ENCODE assay signal across 1 cellular context in the genomic region with DNA sequence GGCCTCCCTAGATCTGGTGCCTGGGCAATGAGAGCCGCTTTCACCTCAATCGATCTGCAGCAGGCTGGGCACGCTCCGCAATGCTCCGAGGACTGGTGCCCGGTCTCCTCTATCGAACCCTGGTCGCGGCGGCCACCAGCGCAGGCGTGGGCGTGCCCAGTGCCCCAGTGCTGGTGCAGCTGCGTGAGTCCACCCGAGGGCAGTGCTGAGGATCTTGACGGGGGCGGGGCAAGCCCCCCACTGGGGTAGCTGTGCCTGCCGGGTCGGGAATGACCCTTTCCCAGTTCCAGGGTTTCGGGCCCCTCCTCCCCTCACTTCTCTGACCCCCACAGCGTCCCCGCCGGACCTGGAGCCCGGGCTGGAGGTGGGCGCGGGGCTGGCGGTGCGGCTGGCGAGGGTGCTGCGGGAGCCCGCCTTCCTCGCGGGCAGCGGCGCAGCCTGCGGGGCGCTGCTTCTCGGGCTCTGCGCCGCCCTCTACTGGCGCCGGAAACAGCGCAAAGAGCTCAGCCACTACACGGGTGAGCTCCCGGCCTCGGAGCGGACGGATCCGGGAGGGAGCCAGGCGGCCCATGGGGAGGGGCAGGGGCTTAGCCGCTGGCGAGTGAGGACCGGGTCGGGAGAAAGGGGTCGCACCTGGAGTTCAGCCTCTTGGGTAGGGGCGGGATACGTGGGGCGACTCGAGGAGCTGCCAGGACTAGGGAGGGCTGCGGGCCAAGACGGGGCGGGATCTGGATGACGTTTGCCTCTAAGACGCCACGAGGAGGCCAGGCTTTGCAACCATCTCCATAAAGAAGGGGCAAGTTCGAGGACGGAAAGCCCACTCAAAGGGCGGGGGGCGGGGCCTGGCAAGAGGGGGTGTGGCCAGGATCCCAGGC.
A peak's percentile ranks its signal among the peaks of the same experiment; 100 is the strongest.
TF ChIP-seq lines count a peak whose summit lies in the region.

No MANE protein-coding gene starts in this region.

TF ChIP-seq in K562, 482 proteins besides CTCF, POLR2A, EP300 and RAD21 (continued from another document and continues in another):
- TF ChIP-seq, protein P1, sequence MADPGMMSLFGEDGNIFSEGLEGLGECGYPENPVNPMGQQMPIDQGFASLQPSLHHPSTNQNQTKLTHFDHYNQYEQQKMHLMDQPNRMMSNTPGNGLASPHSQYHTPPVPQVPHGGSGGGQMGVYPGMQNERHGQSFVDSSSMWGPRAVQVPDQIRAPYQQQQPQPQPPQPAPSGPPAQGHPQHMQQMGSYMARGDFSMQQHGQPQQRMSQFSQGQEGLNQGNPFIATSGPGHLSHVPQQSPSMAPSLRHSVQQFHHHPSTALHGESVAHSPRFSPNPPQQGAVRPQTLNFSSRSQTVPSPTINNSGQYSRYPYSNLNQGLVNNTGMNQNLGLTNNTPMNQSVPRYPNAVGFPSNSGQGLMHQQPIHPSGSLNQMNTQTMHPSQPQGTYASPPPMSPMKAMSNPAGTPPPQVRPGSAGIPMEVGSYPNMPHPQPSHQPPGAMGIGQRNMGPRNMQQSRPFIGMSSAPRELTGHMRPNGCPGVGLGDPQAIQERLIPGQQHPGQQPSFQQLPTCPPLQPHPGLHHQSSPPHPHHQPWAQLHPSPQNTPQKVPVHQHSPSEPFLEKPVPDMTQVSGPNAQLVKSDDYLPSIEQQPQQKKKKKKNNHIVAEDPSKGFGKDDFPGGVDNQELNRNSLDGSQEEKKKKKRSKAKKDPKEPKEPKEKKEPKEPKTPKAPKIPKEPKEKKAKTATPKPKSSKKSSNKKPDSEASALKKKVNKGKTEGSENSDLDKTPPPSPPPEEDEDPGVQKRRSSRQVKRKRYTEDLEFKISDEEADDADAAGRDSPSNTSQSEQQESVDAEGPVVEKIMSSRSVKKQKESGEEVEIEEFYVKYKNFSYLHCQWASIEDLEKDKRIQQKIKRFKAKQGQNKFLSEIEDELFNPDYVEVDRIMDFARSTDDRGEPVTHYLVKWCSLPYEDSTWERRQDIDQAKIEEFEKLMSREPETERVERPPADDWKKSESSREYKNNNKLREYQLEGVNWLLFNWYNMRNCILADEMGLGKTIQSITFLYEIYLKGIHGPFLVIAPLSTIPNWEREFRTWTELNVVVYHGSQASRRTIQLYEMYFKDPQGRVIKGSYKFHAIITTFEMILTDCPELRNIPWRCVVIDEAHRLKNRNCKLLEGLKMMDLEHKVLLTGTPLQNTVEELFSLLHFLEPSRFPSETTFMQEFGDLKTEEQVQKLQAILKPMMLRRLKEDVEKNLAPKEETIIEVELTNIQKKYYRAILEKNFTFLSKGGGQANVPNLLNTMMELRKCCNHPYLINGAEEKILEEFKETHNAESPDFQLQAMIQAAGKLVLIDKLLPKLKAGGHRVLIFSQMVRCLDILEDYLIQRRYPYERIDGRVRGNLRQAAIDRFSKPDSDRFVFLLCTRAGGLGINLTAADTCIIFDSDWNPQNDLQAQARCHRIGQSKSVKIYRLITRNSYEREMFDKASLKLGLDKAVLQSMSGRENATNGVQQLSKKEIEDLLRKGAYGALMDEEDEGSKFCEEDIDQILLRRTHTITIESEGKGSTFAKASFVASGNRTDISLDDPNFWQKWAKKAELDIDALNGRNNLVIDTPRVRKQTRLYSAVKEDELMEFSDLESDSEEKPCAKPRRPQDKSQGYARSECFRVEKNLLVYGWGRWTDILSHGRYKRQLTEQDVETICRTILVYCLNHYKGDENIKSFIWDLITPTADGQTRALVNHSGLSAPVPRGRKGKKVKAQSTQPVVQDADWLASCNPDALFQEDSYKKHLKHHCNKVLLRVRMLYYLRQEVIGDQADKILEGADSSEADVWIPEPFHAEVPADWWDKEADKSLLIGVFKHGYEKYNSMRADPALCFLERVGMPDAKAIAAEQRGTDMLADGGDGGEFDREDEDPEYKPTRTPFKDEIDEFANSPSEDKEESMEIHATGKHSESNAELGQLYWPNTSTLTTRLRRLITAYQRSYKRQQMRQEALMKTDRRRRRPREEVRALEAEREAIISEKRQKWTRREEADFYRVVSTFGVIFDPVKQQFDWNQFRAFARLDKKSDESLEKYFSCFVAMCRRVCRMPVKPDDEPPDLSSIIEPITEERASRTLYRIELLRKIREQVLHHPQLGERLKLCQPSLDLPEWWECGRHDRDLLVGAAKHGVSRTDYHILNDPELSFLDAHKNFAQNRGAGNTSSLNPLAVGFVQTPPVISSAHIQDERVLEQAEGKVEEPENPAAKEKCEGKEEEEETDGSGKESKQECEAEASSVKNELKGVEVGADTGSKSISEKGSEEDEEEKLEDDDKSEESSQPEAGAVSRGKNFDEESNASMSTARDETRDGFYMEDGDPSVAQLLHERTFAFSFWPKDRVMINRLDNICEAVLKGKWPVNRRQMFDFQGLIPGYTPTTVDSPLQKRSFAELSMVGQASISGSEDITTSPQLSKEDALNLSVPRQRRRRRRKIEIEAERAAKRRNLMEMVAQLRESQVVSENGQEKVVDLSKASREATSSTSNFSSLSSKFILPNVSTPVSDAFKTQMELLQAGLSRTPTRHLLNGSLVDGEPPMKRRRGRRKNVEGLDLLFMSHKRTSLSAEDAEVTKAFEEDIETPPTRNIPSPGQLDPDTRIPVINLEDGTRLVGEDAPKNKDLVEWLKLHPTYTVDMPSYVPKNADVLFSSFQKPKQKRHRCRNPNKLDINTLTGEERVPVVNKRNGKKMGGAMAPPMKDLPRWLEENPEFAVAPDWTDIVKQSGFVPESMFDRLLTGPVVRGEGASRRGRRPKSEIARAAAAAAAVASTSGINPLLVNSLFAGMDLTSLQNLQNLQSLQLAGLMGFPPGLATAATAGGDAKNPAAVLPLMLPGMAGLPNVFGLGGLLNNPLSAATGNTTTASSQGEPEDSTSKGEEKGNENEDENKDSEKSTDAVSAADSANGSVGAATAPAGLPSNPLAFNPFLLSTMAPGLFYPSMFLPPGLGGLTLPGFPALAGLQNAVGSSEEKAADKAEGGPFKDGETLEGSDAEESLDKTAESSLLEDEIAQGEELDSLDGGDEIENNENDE (IDR thresholded peaks at IDR 0.05; ENCODE audit: low read depth, low read length): no peak
- TF ChIP-seq RFX5 (IDR thresholded peaks at IDR 0.05; ENCODE audit: low read depth, low read length) (no peak), ZNF134 (CRISPR knock-in tag; conservative IDR thresholded peaks at IDR 0.05) (no peak), BCOR (IDR thresholded peaks at IDR 0.05) (peak; percentile 61; the same call in 1 of the 2 replicates), GABPB2 (CRISPR knock-in tag; conservative IDR thresholded peaks at IDR 0.05) (no peak), NBN (IDR thresholded peaks at IDR 0.05; ENCODE audit: low read depth) (peak; percentile 76; the same call in 1 of the 2 replicates), SMAD2 (IDR thresholded peaks at IDR 0.05; ENCODE audit: low read depth, low read length) (no peak), RNF2 (IDR thresholded peaks at IDR 0.05) (peak; percentile 60; the same call in 1 of the 2 replicates), CREM (IDR thresholded peaks at IDR 0.05; ENCODE audit: low read depth) (0 out of 2 replicates have a peak, but pooled peaks have one; percentile 65), HCFC1 (IDR thresholded peaks at IDR 0.05; ENCODE audit: low read depth, low read length) (0 out of 2 replicates have a peak, but pooled peaks have one; percentile 7), PCBP1 (IDR thresholded peaks at IDR 0.05; ENCODE audit: low read depth, low read length, poor library complexity, severe bottlenecking) (no peak), SP2 (IDR thresholded peaks at IDR 0.05; ENCODE audit: extremely low read depth, low read depth, low read length, poor library complexity, severe bottlenecking) (no peak), TRIM28 (IDR thresholded peaks at IDR 0.05) (no peak), NUFIP1 (IDR thresholded peaks at IDR 0.05; ENCODE audit: partially characterized antibody) (no peak), HMGN3 (IDR thresholded peaks at IDR 0.05; ENCODE audit: borderline replicate concordance, extremely low read depth, insufficient read length, low read depth, low read length) (peak; percentile 42), ATF7 (IDR thresholded peaks at IDR 0.05) (peak; percentile 88), POLR2B (IDR thresholded peaks at IDR 0.05; ENCODE audit: low read depth, partially characterized antibody) (peak; percentile 56), FIP1L1 (IDR thresholded peaks at IDR 0.05; ENCODE audit: low read depth, low read length, poor library complexity, severe bottlenecking) (peak; percentile 74), PRPF4 (IDR thresholded peaks at IDR 0.05; ENCODE audit: insufficient read depth, low read depth, low read length, poor library complexity, severe bottlenecking) (no peak), ZFX (CRISPR knock-in tag; IDR thresholded peaks at IDR 0.05) (no peak), EHMT2 (IDR thresholded peaks at IDR 0.05) (0 out of 2 replicates have a peak, but pooled peaks have one; percentile 24)
- TF ChIP-seq, protein P2, sequence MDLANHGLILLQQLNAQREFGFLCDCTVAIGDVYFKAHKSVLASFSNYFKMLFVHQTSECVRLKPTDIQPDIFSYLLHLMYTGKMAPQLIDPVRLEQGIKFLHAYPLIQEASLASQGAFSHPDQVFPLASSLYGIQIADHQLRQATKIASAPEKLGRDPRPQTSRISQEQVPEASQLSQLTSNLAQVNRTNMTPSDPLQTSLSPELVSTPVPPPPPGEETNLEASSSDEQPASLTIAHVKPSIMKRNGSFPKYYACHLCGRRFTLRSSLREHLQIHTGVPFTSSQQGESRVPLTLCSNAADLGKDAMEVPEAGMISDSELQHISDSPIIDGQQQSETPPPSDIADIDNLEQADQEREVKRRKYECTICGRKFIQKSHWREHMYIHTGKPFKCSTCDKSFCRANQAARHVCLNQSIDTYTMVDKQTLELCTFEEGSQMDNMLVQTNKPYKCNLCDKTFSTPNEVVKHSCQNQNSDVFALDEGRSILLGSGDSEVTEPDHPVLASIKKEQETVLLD (IDR thresholded peaks at IDR 0.05): 0 out of 2 replicates have a peak, but pooled peaks have one; percentile 31
- TF ChIP-seq, protein P3, sequence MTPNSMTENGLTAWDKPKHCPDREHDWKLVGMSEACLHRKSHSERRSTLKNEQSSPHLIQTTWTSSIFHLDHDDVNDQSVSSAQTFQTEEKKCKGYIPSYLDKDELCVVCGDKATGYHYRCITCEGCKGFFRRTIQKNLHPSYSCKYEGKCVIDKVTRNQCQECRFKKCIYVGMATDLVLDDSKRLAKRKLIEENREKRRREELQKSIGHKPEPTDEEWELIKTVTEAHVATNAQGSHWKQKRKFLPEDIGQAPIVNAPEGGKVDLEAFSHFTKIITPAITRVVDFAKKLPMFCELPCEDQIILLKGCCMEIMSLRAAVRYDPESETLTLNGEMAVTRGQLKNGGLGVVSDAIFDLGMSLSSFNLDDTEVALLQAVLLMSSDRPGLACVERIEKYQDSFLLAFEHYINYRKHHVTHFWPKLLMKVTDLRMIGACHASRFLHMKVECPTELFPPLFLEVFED (CRISPR knock-in tag; conservative IDR thresholded peaks at IDR 0.05): no peak
- TF ChIP-seq, protein P4, sequence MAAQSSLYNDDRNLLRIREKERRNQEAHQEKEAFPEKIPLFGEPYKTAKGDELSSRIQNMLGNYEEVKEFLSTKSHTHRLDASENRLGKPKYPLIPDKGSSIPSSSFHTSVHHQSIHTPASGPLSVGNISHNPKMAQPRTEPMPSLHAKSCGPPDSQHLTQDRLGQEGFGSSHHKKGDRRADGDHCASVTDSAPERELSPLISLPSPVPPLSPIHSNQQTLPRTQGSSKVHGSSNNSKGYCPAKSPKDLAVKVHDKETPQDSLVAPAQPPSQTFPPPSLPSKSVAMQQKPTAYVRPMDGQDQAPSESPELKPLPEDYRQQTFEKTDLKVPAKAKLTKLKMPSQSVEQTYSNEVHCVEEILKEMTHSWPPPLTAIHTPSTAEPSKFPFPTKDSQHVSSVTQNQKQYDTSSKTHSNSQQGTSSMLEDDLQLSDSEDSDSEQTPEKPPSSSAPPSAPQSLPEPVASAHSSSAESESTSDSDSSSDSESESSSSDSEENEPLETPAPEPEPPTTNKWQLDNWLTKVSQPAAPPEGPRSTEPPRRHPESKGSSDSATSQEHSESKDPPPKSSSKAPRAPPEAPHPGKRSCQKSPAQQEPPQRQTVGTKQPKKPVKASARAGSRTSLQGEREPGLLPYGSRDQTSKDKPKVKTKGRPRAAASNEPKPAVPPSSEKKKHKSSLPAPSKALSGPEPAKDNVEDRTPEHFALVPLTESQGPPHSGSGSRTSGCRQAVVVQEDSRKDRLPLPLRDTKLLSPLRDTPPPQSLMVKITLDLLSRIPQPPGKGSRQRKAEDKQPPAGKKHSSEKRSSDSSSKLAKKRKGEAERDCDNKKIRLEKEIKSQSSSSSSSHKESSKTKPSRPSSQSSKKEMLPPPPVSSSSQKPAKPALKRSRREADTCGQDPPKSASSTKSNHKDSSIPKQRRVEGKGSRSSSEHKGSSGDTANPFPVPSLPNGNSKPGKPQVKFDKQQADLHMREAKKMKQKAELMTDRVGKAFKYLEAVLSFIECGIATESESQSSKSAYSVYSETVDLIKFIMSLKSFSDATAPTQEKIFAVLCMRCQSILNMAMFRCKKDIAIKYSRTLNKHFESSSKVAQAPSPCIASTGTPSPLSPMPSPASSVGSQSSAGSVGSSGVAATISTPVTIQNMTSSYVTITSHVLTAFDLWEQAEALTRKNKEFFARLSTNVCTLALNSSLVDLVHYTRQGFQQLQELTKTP (IDR thresholded peaks at IDR 0.05; ENCODE audit: low read depth in 1 of 2, partially characterized antibody in 2 of 2): peak in 1 of 2 experiments; percentile 40
- TF ChIP-seq, protein P5, sequence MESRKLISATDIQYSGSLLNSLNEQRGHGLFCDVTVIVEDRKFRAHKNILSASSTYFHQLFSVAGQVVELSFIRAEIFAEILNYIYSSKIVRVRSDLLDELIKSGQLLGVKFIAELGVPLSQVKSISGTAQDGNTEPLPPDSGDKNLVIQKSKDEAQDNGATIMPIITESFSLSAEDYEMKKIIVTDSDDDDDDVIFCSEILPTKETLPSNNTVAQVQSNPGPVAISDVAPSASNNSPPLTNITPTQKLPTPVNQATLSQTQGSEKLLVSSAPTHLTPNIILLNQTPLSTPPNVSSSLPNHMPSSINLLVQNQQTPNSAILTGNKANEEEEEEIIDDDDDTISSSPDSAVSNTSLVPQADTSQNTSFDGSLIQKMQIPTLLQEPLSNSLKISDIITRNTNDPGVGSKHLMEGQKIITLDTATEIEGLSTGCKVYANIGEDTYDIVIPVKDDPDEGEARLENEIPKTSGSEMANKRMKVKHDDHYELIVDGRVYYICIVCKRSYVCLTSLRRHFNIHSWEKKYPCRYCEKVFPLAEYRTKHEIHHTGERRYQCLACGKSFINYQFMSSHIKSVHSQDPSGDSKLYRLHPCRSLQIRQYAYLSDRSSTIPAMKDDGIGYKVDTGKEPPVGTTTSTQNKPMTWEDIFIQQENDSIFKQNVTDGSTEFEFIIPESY (CRISPR knock-in tag; IDR thresholded peaks at IDR 0.05): no peak
